In the genomic region with DNA sequence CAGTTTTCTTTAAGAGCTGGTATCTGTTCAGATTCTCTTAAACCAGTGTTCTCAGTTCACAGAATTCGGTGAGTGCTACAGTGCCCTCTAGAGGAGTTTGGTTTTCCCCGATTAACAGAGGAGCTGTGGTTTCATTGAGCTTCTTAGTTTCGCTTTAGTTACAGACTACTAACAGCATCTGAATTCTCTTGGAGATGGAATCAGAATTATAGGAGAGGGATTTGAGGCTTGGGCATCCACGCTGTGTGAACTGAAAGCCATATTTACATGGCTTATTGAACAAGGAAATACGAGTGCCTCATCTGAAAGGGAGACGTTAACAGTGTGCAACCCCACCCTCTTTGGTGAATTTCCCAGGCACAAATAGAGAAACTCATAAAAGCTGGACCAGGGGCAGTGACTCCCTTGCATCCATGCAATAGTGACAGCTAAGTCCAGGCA, we compare ENCODE assay signal across 8 cellular contexts.
A peak's percentile ranks its signal among the peaks of the same experiment; 100 is the strongest.
DNase-seq lines count a peak whose midpoint lies in the region; ATAC-seq, FAIRE-seq and TF ChIP-seq lines count a peak whose summit lies in the region.

No MANE protein-coding gene starts in this region.

- no peak overlapping the region for H3K18ac ChIP-seq in H9 (ENCODE audit: insufficient read length, low read depth, low read length)

- no peaks in the 10 kb centered on the region for H3K27me3 Mint-ChIP-seq in activated CD8-positive, alpha-beta memory T cell treated with anti-CD3 and anti-CD28 coated beads, Interleukin-2, amount 10 ng/mL, durations not matched to agents 7 days and 5 days
- H3K27me3 Mint-ChIP-seq in H9 (ENCODE audit: low read depth), result no peaks in the 10 kb centered on the region

- H3K79me2 ChIP-seq in H9 (ENCODE audit: insufficient read depth, low read length) (no peaks in the 10 kb centered on the region), PC-3 (ENCODE audit: low read length) (no peaks in the 10 kb centered on the region)

- no peaks in the 10 kb centered on the region for H3K27me3 ChIP-seq in H9 (ENCODE audit: insufficient read depth, low read length)
- peaks cover 12% of the 10 kb centered on the region; the same call in 1 of the 2 replicates for H3K27me3 ChIP-seq in PC-3 (ENCODE audit: low read length)
- H3K27me3 ChIP-seq in bronchial epithelial cell (ENCODE audit: control insufficient read depth, insufficient read depth, low read length), result no peaks in the 10 kb centered on the region
- H3K27me3 ChIP-seq in spleen (replicated peaks in 1 of 7), result no peaks in the 10 kb centered on the region

- no peak overlapping the region for H3K27ac Mint-ChIP-seq in activated CD8-positive, alpha-beta memory T cell treated with anti-CD3 and anti-CD28 coated beads, Interleukin-2, amount 10 ng/mL, durations not matched to agents 7 days and 5 days
- peak overlapping the region in 2 of 3 experiments; percentile 4 to 18; a peak in 2 of 7 replicates for H3K27ac Mint-ChIP-seq in H9

- no peak overlapping the region for H2BK120ac ChIP-seq in H9 (ENCODE audit: low read depth, low read length, poor library complexity, severe bottlenecking)

- peak overlapping the region; percentile 17 for H3K4me2 ChIP-seq in H9 (ENCODE audit: insufficient read depth, insufficient read length, low read length)
- peak overlapping the region; percentile 77 for H3K4me2 ChIP-seq in PC-3 (ENCODE audit: low read length)

- H3K14ac ChIP-seq in H9 (ENCODE audit: insufficient read depth, low read length), result no peak overlapping the region

- peak; percentile 45 for ATAC-seq in activated CD8-positive, alpha-beta memory T cell treated with anti-CD3 and anti-CD28 coated beads, Interleukin-2, amount 10 ng/mL, durations not matched to agents 7 days and 5 days
- peak; percentile 89 for ATAC-seq in PC-3

- no peak overlapping the region for H2BK20ac ChIP-seq in H9 (ENCODE audit: low read depth, low read length, poor library complexity, severe bottlenecking)

- no peak overlapping the region for H2BK5ac ChIP-seq in H9 (ENCODE audit: insufficient read length, low read length)

- peaks cover 4% of the 10 kb centered on the region; the same call in 1 of the 2 replicates for H3K9me2 ChIP-seq in PC-3 (replicated peaks; ENCODE audit: low read length)

- peak overlapping the region; percentile 12 for H3K9ac ChIP-seq in H9 (ENCODE audit: extremely low read depth, insufficient read length, low read length)
- no peak overlapping the region for H3K9ac ChIP-seq in PC-3 (ENCODE audit: low read length)

- H3K27ac ChIP-seq in H9 (ENCODE audit: insufficient read length, low read depth, low read length) (no peak overlapping the region), PC-3 (ENCODE audit: low read length) (no peak overlapping the region), spleen (peak overlapping the region in 4 of 8 donors; percentile 4 to 52 (median 26))

- no peak overlapping the region for H2BK12ac ChIP-seq in H9 (ENCODE audit: insufficient read length, low read depth, low read length)

- no peak overlapping the region for H4K5ac ChIP-seq in H9 (ENCODE audit: insufficient read length, low read depth, low read length)

- H3K36me3 ChIP-seq in PC-3 (ENCODE audit: low read depth, low read length) (no peaks in the 10 kb centered on the region), bronchial epithelial cell (ENCODE audit: control insufficient read depth, insufficient read depth, low read length) (no peaks in the 10 kb centered on the region), spleen (no peaks in the 10 kb centered on the region)

- H4K8ac ChIP-seq in H9 (replicated peaks; ENCODE audit: insufficient read length, low read depth, low read length), result no peak overlapping the region

- H2AFZ ChIP-seq in H9 (ENCODE audit: low read length) (peak overlapping the region; percentile 83), PC-3 (ENCODE audit: low read length) (peak overlapping the region; percentile 72)

- CTCF ChIA-PET in activated CD8-positive, alpha-beta memory T cell treated with anti-CD3 and anti-CD28 coated beads, Interleukin-2, amount 10 ng/mL, durations not matched to agents 7 days and 5 days (lab: Charles Lee), result no interaction called here
- CTCF ChIA-PET in PC-3 (lab: Charles Lee), result interaction anchor here (0.5 to 1.7 kb wide), 39 partner anchors 8 to 1814 kb away, joined by 3 to 16 read pairs (median 4); no protein-coding TSS in a partner anchor

- DNase-seq in activated CD8-positive, alpha-beta memory T cell treated with anti-CD3 and anti-CD28 coated beads, Interleukin-2, amount 10 ng/mL, durations not matched to agents 7 days and 5 days, result no peak
- DNase-seq in activated CD8-positive, alpha-beta memory T cell treated with anti-CD3 and anti-CD28 coated beads, Interleukin-2, amount 50 U/mL, for 48 hours, result no peak
- DNase-seq in H9, result peak; percentile 63
- DNase-seq in Kasumi-1 (lab: John Stamatoyannopoulos, UW), result peak; percentile 82 to 86
- DNase-seq in PC-3, result peak; percentile 96
- peak; percentile 65 for DNase-seq in bronchial epithelial cell (ENCODE audit: low read depth)
- no peak for DNase-seq in spleen

- POLR2A ChIA-PET in PC-3 (lab: Charles Lee; ENCODE audit: unreplicated experiment), result interaction anchor here (0.5 to 0.7 kb wide), 4 partner anchors 17 to 206 kb away, joined by 3 to 4 read pairs (median 3); no protein-coding TSS in a partner anchor

- no peaks in the 10 kb centered on the region for H3K4me1 ChIP-seq in H9 (ENCODE audit: insufficient read depth, low read length)
- peaks cover 13% of the 10 kb centered on the region for H3K4me1 ChIP-seq in PC-3 (ENCODE audit: insufficient read depth, low read length)
- H3K4me1 ChIP-seq in spleen, result peaks cover 0 to 10% (median 5%) of the 10 kb centered on the region in 6 donors

- no peak overlapping the region for H3K4ac ChIP-seq in H9 (ENCODE audit: low read depth, low read length)

- H3K4me3 ChIP-seq in PC-3 (ENCODE audit: low read length) (peak overlapping the region; percentile 68), bronchial epithelial cell (ENCODE audit: low read depth, low read length) (peak overlapping the region; percentile 25), spleen (peak overlapping the region in 7 of 8 donors; percentile 12 to 63 (median 22))

- H3K4me3 Mint-ChIP-seq in activated CD8-positive, alpha-beta memory T cell treated with anti-CD3 and anti-CD28 coated beads, Interleukin-2, amount 10 ng/mL, durations not matched to agents 7 days and 5 days, result peak overlapping the region; percentile 71
- H3K4me3 Mint-ChIP-seq in H9, result peak overlapping the region; percentile 36 to 49; a peak in 3 of 5 replicates

- no peak overlapping the region for H3K56ac ChIP-seq in H9 (ENCODE audit: insufficient read length, low read depth, low read length)

- H3K36me3 Mint-ChIP-seq in activated CD8-positive, alpha-beta memory T cell treated with anti-CD3 and anti-CD28 coated beads, Interleukin-2, amount 10 ng/mL, durations not matched to agents 7 days and 5 days, result no peaks in the 10 kb centered on the region
- H3K36me3 Mint-ChIP-seq in H9 (ENCODE audit: insufficient read depth in 1 of 3, low read depth in 3 of 3), result no peaks in the 10 kb centered on the region

- H3K23ac ChIP-seq in H9 (ENCODE audit: insufficient read length, low read depth, low read length), result no peak overlapping the region

- no peak for TF ChIP-seq POLR2A in spleen (IDR thresholded peaks at IDR 0.05)

- intact Hi-C loops in PC-3 (cut with micrococcal nuclease) (loop anchor here (1.0 to 5.0 kb wide), 10 partner anchors 17 to 506 kb away; no protein-coding TSS in a partner anchor), spleen (cut with DNase I; ENCODE audit: low total_unique reads) (no loop called here)

- H2AK5ac ChIP-seq in H9 (ENCODE audit: insufficient read length, low read length), result no peak overlapping the region

- H3K4me1 Mint-ChIP-seq in activated CD8-positive, alpha-beta memory T cell treated with anti-CD3 and anti-CD28 coated beads, Interleukin-2, amount 10 ng/mL, durations not matched to agents 7 days and 5 days, result peaks cover 2% of the 10 kb centered on the region
- peaks cover 13% of the 10 kb centered on the region in 2 experiments for H3K4me1 Mint-ChIP-seq in H9

- H3K9me3 ChIP-seq in H9 (ENCODE audit: control insufficient read depth, low read depth, low read length) (no peaks in the 10 kb centered on the region), PC-3 (ENCODE audit: low read length) (no peaks in the 10 kb centered on the region), spleen (peaks cover 0 to 2% (median 0%) of the 10 kb centered on the region in 8 donors)

- H4K91ac ChIP-seq in H9 (ENCODE audit: insufficient read length, low read depth, low read length), result no peak overlapping the region

- no peaks in the 10 kb centered on the region for H3K79me1 ChIP-seq in H9 (ENCODE audit: insufficient read depth, low read depth, low read length, poor library complexity, severe bottlenecking)

- H3K23me2 ChIP-seq in H9 (ENCODE audit: insufficient read length, low read depth, low read length, poor library complexity, severe bottlenecking), result no peaks in the 10 kb centered on the region

- no peaks in the 10 kb centered on the region for H4K20me1 ChIP-seq in H9 (ENCODE audit: control insufficient read depth, insufficient read depth, insufficient read length)
- no peaks in the 10 kb centered on the region for H4K20me1 ChIP-seq in PC-3 (ENCODE audit: low read length)

- TF ChIP-seq CTCF in H9 (conservative IDR thresholded peaks at IDR 0.05), result peak; percentile 79
- peak; percentile 99 for TF ChIP-seq CTCF in PC-3 (conservative IDR thresholded peaks at IDR 0.05; ENCODE audit: low read depth, low read length)
- TF ChIP-seq CTCF in bronchial epithelial cell (IDR thresholded peaks at IDR 0.05; ENCODE audit: insufficient read depth, low read length, severe bottlenecking), result peak; percentile 69
- peak in 8 of 11 experiments; percentile 33 to 62 (median 48) for TF ChIP-seq CTCF in spleen (IDR thresholded peaks at IDR 0.05 in 8 of 11, conservative IDR thresholded peaks at IDR 0.05 in 3 of 11)

- no peaks in the 10 kb centered on the region for H3F3A ChIP-seq in PC-3 (ENCODE audit: low read length, unreplicated experiment)

- H3T11ph ChIP-seq in H9 (ENCODE audit: low read length), result no peak overlapping the region

- no peak overlapping the region for H2BK15ac ChIP-seq in H9 (ENCODE audit: low read depth, low read length)

- FAIRE-seq in bronchial epithelial cell (lab: Jason Lieb, UNC), result peak; percentile 32
- peak; percentile 99 for FAIRE-seq in islet of Langerhans (lab: Jason Lieb, UNC)

- H3K9me3 Mint-ChIP-seq in activated CD8-positive, alpha-beta memory T cell treated with anti-CD3 and anti-CD28 coated beads, Interleukin-2, amount 10 ng/mL, durations not matched to agents 7 days and 5 days (ENCODE audit: low read depth), result no peaks in the 10 kb centered on the region
- H3K9me3 Mint-ChIP-seq in H9, result no peaks in the 10 kb centered on the region

- BruUV-seq in PC-3 (replicated peaks; lab: Mats Ljungman, UMichigan), result no TSS peak

- WGBS in H9 (ENCODE audit: extremely low coverage, insufficient read length, low lambda C conversion rate), result no CpG with 5 or more reads among the region's 6 CpGs
- WGBS in spleen, 5 donors, result 0 to 8% (median 3%) methylated on average over 6 of the region's 6 CpGs

Comparison
In these comparisons a context has a peak if more than half of its experiments do, and no peak if none do; other contexts are left out.
1. DNase-seq: peak in H9 (single experiment), Kasumi-1 (2 of 2), PC-3 (single experiment) and bronchial epithelial cell (single experiment); none in activated CD8-positive, alpha-beta memory T cell treated with anti-CD3 and anti-CD28 coated beads, Interleukin-2, amount 10 ng/mL, durations not matched to agents 7 days and 5 days (single experiment), activated CD8-positive, alpha-beta memory T cell treated with anti-CD3 and anti-CD28 coated beads, Interleukin-2, amount 50 U/mL, for 48 hours (single experiment) and spleen (single experiment).
2. CTCF ChIP-seq: peak in every context shown above with its lines; median percentile 99 in PC-3; 79 in H9; 69 in bronchial epithelial cell; 48 in spleen.
3. Peak in every context shown above with its lines, with median percentiles within 50 percentile points of each other: H3K4me3 ChIP-seq.